Comparison of ENCODE assay signal across 8 cellular contexts in the genomic region with DNA sequence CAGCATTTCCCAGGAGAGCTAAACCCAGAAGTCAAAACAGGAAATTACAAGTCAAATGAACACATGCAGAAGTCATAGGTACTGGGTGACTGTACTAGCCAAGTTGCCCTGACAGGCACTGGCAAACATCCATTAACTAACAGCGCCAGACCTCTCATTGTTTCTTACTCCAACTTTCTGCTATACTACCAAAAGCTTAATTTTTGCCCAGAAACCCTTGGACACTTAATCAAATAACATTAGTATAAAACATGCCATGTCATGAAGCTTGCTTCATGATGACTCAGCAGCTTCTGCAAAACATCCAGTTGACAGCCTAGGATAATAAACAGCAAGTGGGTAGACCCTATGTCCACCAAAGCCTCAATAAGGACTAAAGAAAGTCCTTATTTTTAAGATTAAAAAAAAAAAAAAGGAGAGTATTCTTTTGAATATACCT. TPM values are rescaled to one million over a fixed set of nuclear protein-coding genes. Genes with fewer than 3 reads are reported as not detected.
DNase-seq lines count a peak whose midpoint lies in the region; ATAC-seq and TF ChIP-seq lines count a peak whose summit lies in the region.

No MANE protein-coding gene starts in this region.

- H3K4me3 Mint-ChIP-seq in stimulated activated naive B cell treated with anti-CD40 and anti-IgM and Interleukin-4, amounts not matched to agents 10 μg/mL and 1 μg/mL and 100 μg/mL, for 72 hours: peak overlapping the region; percentile 32 to 63

- H2AFZ ChIP-seq in GM23248: no peak overlapping the region

- peak overlapping the region; percentile 32 for H3K9ac ChIP-seq in GM23248

- H3K36me3 ChIP-seq in A673 (ENCODE audit: insufficient read depth, low read length, poor library complexity, severe bottlenecking) (no peaks in the 10 kb centered on the region), GM23248 (ENCODE audit: low read depth) (no peaks in the 10 kb centered on the region)

- peaks cover 21% of the 10 kb centered on the region for H3K4me1 ChIP-seq in A673 (ENCODE audit: insufficient read depth, low read length, poor library complexity, severe bottlenecking)
- H3K4me1 ChIP-seq in GM23248 (ENCODE audit: insufficient read depth): peaks cover 27% of the 10 kb centered on the region

- peak overlapping the region; percentile 69 for H3K27ac Mint-ChIP-seq in stimulated activated naive B cell treated with anti-CD40 and anti-IgM and Interleukin-4, amounts not matched to agents 10 μg/mL and 1 μg/mL and 100 μg/mL, for 72 hours

- H3K36me3 Mint-ChIP-seq in stimulated activated naive B cell treated with anti-CD40 and anti-IgM and Interleukin-4, amounts not matched to agents 10 μg/mL and 1 μg/mL and 100 μg/mL, for 72 hours: peaks cover 14 to 21% of the 10 kb centered on the region in 2 donors

- 0% methylated on average over 1 of the region's 1 CpG for WGBS in GM23248 (ENCODE audit: low coverage in 1 of 2, low lambda C conversion rate in 2 of 2, missing lambda C conversion rate in 2 of 2), 2 experiments

- H3K9me3 ChIP-seq in A673 (ENCODE audit: low read depth, low read length, poor library complexity, severe bottlenecking): no peaks in the 10 kb centered on the region
- H3K9me3 ChIP-seq in GM23248 (ENCODE audit: low read depth): no peaks in the 10 kb centered on the region

- peaks cover 22 to 46% of the 10 kb centered on the region in 2 donors for H3K4me1 Mint-ChIP-seq in stimulated activated naive B cell treated with anti-CD40 and anti-IgM and Interleukin-4, amounts not matched to agents 10 μg/mL and 1 μg/mL and 100 μg/mL, for 72 hours

- TF ChIP-seq CTCF in A673 (conservative IDR thresholded peaks at IDR 0.05; ENCODE audit: low read depth, low read length) (no peak), fibroblast of mammary gland (conservative IDR thresholded peaks at IDR 0.05; ENCODE audit: control insufficient read depth, insufficient read depth, low read depth, low read length) (no peak)

- peaks cover 81% of the 10 kb centered on the region for H3K79me2 ChIP-seq in GM23248 (ENCODE audit: insufficient read depth)

- 0 out of 2 replicates have a peak, but pooled peaks cover 2% of the 10 kb centered on the region for H4K20me1 ChIP-seq in GM23248 (ENCODE audit: insufficient read depth)

- CTCF ChIA-PET in A673 (lab: Charles Lee): no interaction called here

- no TSS peak for BruUV-seq in A673 (replicated peaks; lab: Mats Ljungman, UMichigan)

- no peaks in the 10 kb centered on the region for H3K27me3 Mint-ChIP-seq in stimulated activated naive B cell treated with anti-CD40 and anti-IgM and Interleukin-4, amounts not matched to agents 10 μg/mL and 1 μg/mL and 100 μg/mL, for 72 hours

- intact Hi-C loops in A673 (cut with micrococcal nuclease; ENCODE audit: unreplicated experiment): no loop called here

- peak overlapping the region; percentile 31 for H3K27ac ChIP-seq in A673 (ENCODE audit: low read depth, low read length, poor library complexity, severe bottlenecking)
- H3K27ac ChIP-seq in GM23248: peak overlapping the region; percentile 95

- no peak for ATAC-seq in stimulated activated naive B cell treated with anti-CD40 and anti-IgM and Interleukin-4, amounts not matched to agents 10 μg/mL and 1 μg/mL and 100 μg/mL, for 72 hours (replicated peaks)
- ATAC-seq in GM21576 (IDR thresholded peaks at IDR 0.05; ENCODE audit: unreplicated experiment): no peak
- no peak for ATAC-seq in HG02759 (IDR thresholded peaks at IDR 0.05; ENCODE audit: unreplicated experiment)

- H3K9me2 ChIP-seq in GM23248 (ENCODE audit: insufficient read depth): no peaks in the 10 kb centered on the region

- DNase-seq in A673 (ENCODE audit: low spot score): peak; percentile 56
- peak; percentile 92 for DNase-seq in GM23248
- peak; percentile 38 for DNase-seq in SKM-1 treated with dmso at 0.1 percent for 144 hours (lab: John Stamatoyannopoulos, UW; ENCODE audit: unreplicated experiment)
- DNase-seq in fibroblast of mammary gland (ENCODE audit: low read depth): peak; percentile 97
- peak; percentile 4 for DNase-seq in stimulated activated naive B cell treated with anti-CD40 and anti-IgM and Interleukin-4, amounts not matched to agents 10 μg/mL and 1 μg/mL and 100 μg/mL, for 72 hours
- no peak for DNase-seq in cerebellar cortex (ENCODE audit: low spot score)

- peak overlapping the region; percentile 88 for H3K4me2 ChIP-seq in GM23248 (ENCODE audit: unreplicated experiment)

- in situ Hi-C loops in GM23248 (cut with MboI): no loop called here

- H3K9me3 Mint-ChIP-seq in stimulated activated naive B cell treated with anti-CD40 and anti-IgM and Interleukin-4, amounts not matched to agents 10 μg/mL and 1 μg/mL and 100 μg/mL, for 72 hours: no peaks in the 10 kb centered on the region

- POLR2A ChIA-PET in A673 (lab: Charles Lee; ENCODE audit: low non-redundant PET): no interaction called here

- H3K27me3 ChIP-seq in A673 (replicated peaks; ENCODE audit: insufficient read depth, low read depth, low read length, poor library complexity): no peaks in the 10 kb centered on the region
- no peaks in the 10 kb centered on the region for H3K27me3 ChIP-seq in GM23248 (replicated peaks; ENCODE audit: insufficient read depth)

- no peak overlapping the region for H3K4me3 ChIP-seq in A673 (ENCODE audit: low read depth, low read length, poor library complexity, severe bottlenecking)
- peak overlapping the region; percentile 93; the same call in 1 of the 2 replicates for H3K4me3 ChIP-seq in GM23248
- H3K4me3 ChIP-seq in fibroblast of mammary gland (ENCODE audit: control insufficient read depth, low read depth, low read length): no peak overlapping the region

- peaks cover 31% of the 10 kb centered on the region for H3F3A ChIP-seq in GM23248 (ENCODE audit: insufficient read depth)

RNA-seq across cellular contexts. Expression of a gene that starts 3.5 kb away (rescaled TPM):
- 90.1 and 104 TPM in 2 replicates for total RNA-seq in A673 (2021)
- total RNA-seq in GM23248 (2014; rRNA removed; shearing (Covaris generic)): 22.9 and 25.3 TPM in 2 replicates
- 12.0 and 12.6 TPM in 2 replicates for polyA plus RNA-seq in GM23248 (2016; fragmentation: Nextera tagmentation; extraction: Ambion mirVana)
